19 cellular contexts compared by ENCODE assay signal in the genomic region with DNA sequence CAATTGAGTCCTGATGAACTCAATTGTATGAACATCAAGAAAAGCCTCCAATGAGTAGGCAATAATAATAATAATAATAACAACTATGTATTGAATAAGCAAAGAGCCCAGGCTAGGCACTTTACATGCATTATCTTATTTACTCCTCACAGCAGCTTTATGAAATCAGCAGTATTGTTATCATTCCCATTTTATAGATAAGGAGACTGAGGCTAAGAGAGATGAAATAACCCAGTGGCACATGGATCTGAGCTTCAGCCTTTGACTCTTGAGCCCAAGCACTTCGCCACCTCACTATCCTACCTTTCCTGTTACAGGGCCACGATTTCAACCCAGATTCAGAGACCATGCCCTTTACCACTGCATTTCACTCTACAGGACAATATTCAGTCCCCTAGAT. TPM values are rescaled to one million over a fixed set of nuclear protein-coding genes. Genes with fewer than 3 reads are reported as not detected.
A peak's percentile ranks its signal among the peaks of the same experiment; 100 is the strongest.
DNase-seq lines count a peak whose midpoint lies in the region; ATAC-seq and TF ChIP-seq lines count a peak whose summit lies in the region.
"Had no signal": no experiment of that assay in that cellular context is flagged by ENCODE, and none has a peak within 500 bp of the region (broad histone marks: within the 10 kb centered on the region; RNA-seq: fewer than 3 reads in every experiment).

No MANE protein-coding gene starts in this region.

- H3K27me3 ChIP-seq in right atrium auricular region, result no peaks in the 10 kb centered on the region
- no peaks in the 10 kb centered on the region for H3K27me3 ChIP-seq in vagina

- ATAC-seq in Right ventricle myocardium inferior (no peak), activated B cell treated with CpG ODN at 0.5 μM for 24 hours (ENCODE audit: low read depth) (no peak), HG03175 (IDR thresholded peaks at IDR 0.05; ENCODE audit: unreplicated experiment) (no peak)

- H3K4me3 ChIP-seq in right atrium auricular region (no peak overlapping the region), coronary artery (no peak overlapping the region), vagina (no peak overlapping the region)
- H3K4me3 ChIP-seq: esophagus squamous epithelium, SK-N-MC, skin epidermis had no signal

- H3K9me3 ChIP-seq in right atrium auricular region (no peaks in the 10 kb centered on the region), vagina (no peaks in the 10 kb centered on the region)
- H3K9me3 ChIP-seq: esophagus squamous epithelium had no signal

- peak overlapping the region; percentile 18 for H3K27ac Mint-ChIP-seq in activated B cell treated with CpG ODN at 0.5 μM for 24 hours
- H3K27ac Mint-ChIP-seq: progenitor cell of endocrine pancreas had no signal

- POLR2A ChIA-PET in activated B cell treated with CpG ODN at 0.5 μM for 24 hours (lab: Charles Lee), result interaction anchor here (3.3 kb wide), 1 partner anchor 9 kb away, joined by 15 read pairs; the partner anchor contains the start of gene AIFM1

- H3K27me3 Mint-ChIP-seq in activated B cell treated with CpG ODN at 0.5 μM for 24 hours, result no peaks in the 10 kb centered on the region

- CTCF ChIA-PET in activated B cell treated with CpG ODN at 0.5 μM for 24 hours (lab: Charles Lee), result no interaction called here

- TF ChIP-seq POLR2A in vagina (IDR thresholded peaks at IDR 0.05), result no peak

- H3K36me3 Mint-ChIP-seq in activated B cell treated with CpG ODN at 0.5 μM for 24 hours (ENCODE audit: low read depth), result peaks cover 5% of the 10 kb centered on the region

- peaks cover 67% of the 10 kb centered on the region for H3K4me1 Mint-ChIP-seq in activated B cell treated with CpG ODN at 0.5 μM for 24 hours

- H3K27ac ChIP-seq in right atrium auricular region (peak overlapping the region; percentile 77 to 87), coronary artery (peak overlapping the region; percentile 77 to 85), vagina (peak overlapping the region; percentile 73)
- H3K27ac ChIP-seq: SK-N-MC had no signal

- peak overlapping the region; percentile 32 for H3K4me3 Mint-ChIP-seq in activated B cell treated with CpG ODN at 0.5 μM for 24 hours

- H3K4me1 ChIP-seq in right atrium auricular region (peaks cover 0 to 40% of the 10 kb centered on the region in 2 donors), vagina (peaks cover 19% of the 10 kb centered on the region)

- intact Hi-C loops in Right ventricle myocardium inferior (cut with DNase I) (no loop called here), activated B cell treated with CpG ODN at 0.5 μM for 24 hours (cut with micrococcal nuclease) (loop anchor here (5.0 kb wide), 1 partner anchor 403 kb away; no protein-coding TSS in a partner anchor), vagina (cut with DNase I) (loop anchor here (5.0 kb wide), 1 partner anchor 53 kb away; no protein-coding TSS in a partner anchor)

- no peak for TF ChIP-seq CTCF in right atrium auricular region (IDR thresholded peaks at IDR 0.05)
- TF ChIP-seq CTCF in activated B cell treated with CpG ODN at 0.5 μM for 24 hours (IDR thresholded peaks at IDR 0.05), result no peak
- no peak for TF ChIP-seq CTCF in coronary artery (IDR thresholded peaks at IDR 0.05)
- no peak for TF ChIP-seq CTCF in vagina (IDR thresholded peaks at IDR 0.05)
- TF ChIP-seq CTCF in GM13977 (IDR thresholded peaks at IDR 0.05; ENCODE audit: extremely low read depth, insufficient read depth, missing control alignments), result no peak

- DNase-seq in right atrium auricular region (ENCODE audit: low spot score) (no peak), Right ventricle myocardium inferior (ENCODE audit: missing footprints) (no peak), activated B cell treated with CpG ODN at 0.5 μM for 24 hours (no peak), coronary artery (ENCODE audit: low spot score) (no peak), vagina (ENCODE audit: extremely low spot score in 2 of 2) (no peak), GM13977 (ENCODE audit: low spot score) (no peak), COLO668 (lab: John Stamatoyannopoulos, UW; ENCODE audit: unreplicated experiment) (no peak)
- DNase-seq: effector CD4-positive, alpha-beta T cell; esophagus squamous epithelium; GF-D8; NCI-H1092 treated with DMSO at 0.1 percent for 48 hours; NCI-H526 treated with DMSO at 0.1 percent for 48 hours; stimulated activated CD4-positive, alpha-beta T cell treated with anti-CD3 and anti-CD28 coated beads, Interleukin-4, amount 100 ng/mL, for 4 hours; stimulated activated CD8-positive, alpha-beta memory T cell treated with anti-CD3 and anti-CD28 coated beads, Interleukin-4, amount 100 ng/mL, for 48 hours had no signal

- no peaks in the 10 kb centered on the region for H3K36me3 ChIP-seq in right atrium auricular region
- no peaks in the 10 kb centered on the region for H3K36me3 ChIP-seq in vagina
- H3K36me3 ChIP-seq: esophagus squamous epithelium had no signal

- H3K9me3 Mint-ChIP-seq in activated B cell treated with CpG ODN at 0.5 μM for 24 hours, result no peaks in the 10 kb centered on the region

- in situ Hi-C loops in GM13977 (cut with MboI; ENCODE audit: low pct_unique_long_range_greater_than_20kb, low sequenced_read_pairs, unreplicated experiment), result loop anchor here (10.0 kb wide), 1 partner anchor 100 kb away; no protein-coding TSS in a partner anchor

RNA-seq across cellular contexts. Expression of gene RAB33A, which starts 3.2 kb away (rescaled TPM):
- 10 to 100 TPM in 1 of 2 donors, 1 to 10 TPM in 1; 8.3 to 13.4 TPM for total RNA-seq in right atrium auricular region
- total RNA-seq in Right ventricle myocardium inferior, result 0.32 TPM
- total RNA-seq in activated B cell treated with CpG ODN at 0.5 μM for 24 hours, result 6.9 and 8.0 TPM in 2 replicates
- 0.98 TPM for total RNA-seq in vagina
- total RNA-seq: H4 had no signal

RNA-seq across cellular contexts. Expression of gene AIFM1, which starts 9.3 kb away (rescaled TPM):
- total RNA-seq in right atrium auricular region (10 to 100 TPM; 35.6 to 86.9 TPM), Right ventricle myocardium inferior (132 TPM), activated B cell treated with CpG ODN at 0.5 μM for 24 hours (30.8 and 34.3 TPM in 2 replicates), vagina (14.2 TPM)
